1 cellular context compared by ENCODE assay signal in the genomic region with DNA sequence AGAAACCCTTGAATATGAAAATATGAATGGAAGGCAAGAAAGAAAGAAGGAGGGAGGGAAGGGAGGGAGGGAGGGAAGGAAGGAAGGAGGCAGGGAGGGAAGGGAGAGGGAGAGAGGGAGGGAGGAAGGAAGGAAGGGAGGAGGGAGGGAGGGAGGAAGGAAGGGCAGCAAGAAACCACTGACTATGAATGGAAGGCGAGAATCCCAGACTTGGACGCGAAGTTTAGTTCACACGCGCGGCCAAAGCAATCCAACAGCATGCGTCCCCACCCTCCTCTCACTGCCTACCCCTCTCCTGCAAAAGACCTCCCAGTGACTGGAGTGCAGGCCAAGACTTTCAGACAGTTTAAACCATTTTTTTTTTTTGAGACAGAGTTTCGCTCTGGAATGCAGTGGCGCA.
TF ChIP-seq lines count a peak whose summit lies in the region.

No MANE protein-coding gene starts in this region.

TF ChIP-seq in K562, 482 proteins besides CTCF, POLR2A, EP300 and RAD21:
- TF ChIP-seq ELF4 (CRISPR knock-in tag; IDR thresholded peaks at IDR 0.05) (no peak), TEAD1 (CRISPR knock-in tag; IDR thresholded peaks at IDR 0.05) (0 out of 4 replicates have a peak, but pooled peaks of 1 of the 2 experiments have one; percentile 40), MTA2 (IDR thresholded peaks at IDR 0.05; ENCODE audit: low read depth) (no peak), ZNF766 (CRISPR knock-in tag; conservative IDR thresholded peaks at IDR 0.05) (peak; percentile 80), CCAR2 (IDR thresholded peaks at IDR 0.05; ENCODE audit: low read depth, low read length) (no peak), PRPF4 (IDR thresholded peaks at IDR 0.05; ENCODE audit: insufficient read depth, low read depth, low read length, poor library complexity, severe bottlenecking) (no peak), ZNF263 (CRISPR knock-in tag; IDR thresholded peaks at IDR 0.05; ENCODE audit: borderline replicate concordance) (peak; percentile 93), TARDBP (IDR thresholded peaks at IDR 0.05) (no peak)
- TF ChIP-seq, protein P1, sequence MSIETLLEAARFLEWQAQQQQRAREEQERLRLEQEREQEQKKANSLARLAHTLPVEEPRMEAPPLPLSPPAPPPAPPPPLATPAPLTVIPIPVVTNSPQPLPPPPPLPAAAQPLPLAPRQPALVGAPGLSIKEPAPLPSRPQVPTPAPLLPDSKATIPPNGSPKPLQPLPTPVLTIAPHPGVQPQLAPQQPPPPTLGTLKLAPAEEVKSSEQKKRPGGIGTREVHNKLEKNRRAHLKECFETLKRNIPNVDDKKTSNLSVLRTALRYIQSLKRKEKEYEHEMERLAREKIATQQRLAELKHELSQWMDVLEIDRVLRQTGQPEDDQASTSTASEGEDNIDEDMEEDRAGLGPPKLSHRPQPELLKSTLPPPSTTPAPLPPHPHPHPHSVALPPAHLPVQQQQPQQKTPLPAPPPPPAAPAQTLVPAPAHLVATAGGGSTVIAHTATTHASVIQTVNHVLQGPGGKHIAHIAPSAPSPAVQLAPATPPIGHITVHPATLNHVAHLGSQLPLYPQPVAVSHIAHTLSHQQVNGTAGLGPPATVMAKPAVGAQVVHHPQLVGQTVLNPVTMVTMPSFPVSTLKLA (conservative IDR thresholded peaks at IDR 0.05) = 0 out of 4 replicates have a peak, but pooled peaks of 1 of the 2 experiments have one; percentile 2
- TF ChIP-seq, protein P2, sequence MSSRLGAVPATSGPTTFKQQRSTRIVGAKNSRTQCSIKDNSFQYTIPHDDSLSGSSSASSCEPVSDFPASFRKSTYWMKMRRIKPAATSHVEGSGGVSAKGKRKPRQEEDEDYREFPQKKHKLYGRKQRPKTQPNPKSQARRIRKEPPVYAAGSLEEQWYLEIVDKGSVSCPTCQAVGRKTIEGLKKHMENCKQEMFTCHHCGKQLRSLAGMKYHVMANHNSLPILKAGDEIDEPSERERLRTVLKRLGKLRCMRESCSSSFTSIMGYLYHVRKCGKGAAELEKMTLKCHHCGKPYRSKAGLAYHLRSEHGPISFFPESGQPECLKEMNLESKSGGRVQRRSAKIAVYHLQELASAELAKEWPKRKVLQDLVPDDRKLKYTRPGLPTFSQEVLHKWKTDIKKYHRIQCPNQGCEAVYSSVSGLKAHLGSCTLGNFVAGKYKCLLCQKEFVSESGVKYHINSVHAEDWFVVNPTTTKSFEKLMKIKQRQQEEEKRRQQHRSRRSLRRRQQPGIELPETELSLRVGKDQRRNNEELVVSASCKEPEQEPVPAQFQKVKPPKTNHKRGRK (tag; IDR thresholded peaks at IDR 0.05) = 0 out of 2 replicates have a peak, but pooled peaks have one; percentile 24
- TF ChIP-seq, protein P3, sequence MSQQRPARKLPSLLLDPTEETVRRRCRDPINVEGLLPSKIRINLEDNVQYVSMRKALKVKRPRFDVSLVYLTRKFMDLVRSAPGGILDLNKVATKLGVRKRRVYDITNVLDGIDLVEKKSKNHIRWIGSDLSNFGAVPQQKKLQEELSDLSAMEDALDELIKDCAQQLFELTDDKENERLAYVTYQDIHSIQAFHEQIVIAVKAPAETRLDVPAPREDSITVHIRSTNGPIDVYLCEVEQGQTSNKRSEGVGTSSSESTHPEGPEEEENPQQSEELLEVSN (IDR thresholded peaks at IDR 0.05; ENCODE audit: borderline replicate concordance in 1 of 2, extremely low read depth in 1 of 2, insufficient read depth in 1 of 2, insufficient read length in 1 of 2, low read depth in 1 of 2, low read length in 1 of 2, poor library complexity in 1 of 2, severe bottlenecking in 1 of 2) = peak in 1 of 2 experiments; percentile 30
